10 cellular contexts compared by ENCODE assay signal in genomic region chr2:98917031-98917459, GRCh38. TPM values are rescaled to one million over a fixed set of nuclear protein-coding genes. Genes with fewer than 3 reads are reported as not detected.
DNase-seq lines count a peak whose midpoint lies in the region; ATAC-seq and TF ChIP-seq lines count a peak whose summit lies in the region.
"Had no signal": no experiment of that assay in that cellular context is flagged by ENCODE, and none has a peak within 500 bp of the region (broad histone marks: within the 10 kb centered on the region; RNA-seq: fewer than 3 reads in every experiment).

No MANE protein-coding gene starts in this region.

- no peak overlapping the region for H3K14ac ChIP-seq in IMR-90 (replicated peaks; ENCODE audit: low read depth, low read length)

- no peak overlapping the region for H2BK15ac ChIP-seq in IMR-90 (ENCODE audit: low read depth, low read length)
- H2BK15ac ChIP-seq in mesendoderm (replicated peaks; ENCODE audit: low read depth), result no peak overlapping the region

- intact Hi-C loops in IMR-90 (cut with micrococcal nuclease), result no loop called here
- intact Hi-C loops in naive thymus-derived CD4-positive, alpha-beta T cell (cut with micrococcal nuclease), result no loop called here

- DNase-seq in AG10803 (ENCODE audit: low read depth) (peak; percentile 86), IMR-90 (peak; percentile 84), choroid plexus epithelial cell (ENCODE audit: low read depth) (peak; percentile 67), mesendoderm (peak; percentile 23)
- no peak for DNase-seq in naive thymus-derived CD4-positive, alpha-beta T cell
- no peak for DNase-seq in activated T-cell treated with anti-CD3 and anti-CD28 coated beads, Interleukin-2, amount 50 U/mL, for 48 hours
- DNase-seq: activated T-cell treated with anti-CD3 and anti-CD28 coated beads, Interleukin-2, amount 50 U/mL, for 24 hours had no signal

- H3K9me3 Mint-ChIP-seq in naive thymus-derived CD4-positive, alpha-beta T cell, result no peaks in the 10 kb centered on the region
- H3K9me3 Mint-ChIP-seq: activated T-cell treated with anti-CD3 and anti-CD28 coated beads, Interleukin-2, amount 50 U/mL, for 24 hours; endodermal cell had no signal

- peaks cover 9 to 51% (median 24%) of the 10 kb centered on the region in 5 donors for H3K27me3 Mint-ChIP-seq in naive thymus-derived CD4-positive, alpha-beta T cell

- no peak overlapping the region for H2AK9ac ChIP-seq in IMR-90 (replicated peaks; ENCODE audit: low read depth, low read length, poor library complexity)

- POLR2A ChIA-PET in IMR-90 (lab: Charles Lee; ENCODE audit: unreplicated experiment), result no interaction called here
- POLR2A ChIA-PET in naive thymus-derived CD4-positive, alpha-beta T cell (lab: Charles Lee), result no interaction called here

- peak overlapping the region in 1 of 9 donors; percentile 54 for H3K27ac Mint-ChIP-seq in naive thymus-derived CD4-positive, alpha-beta T cell
- H3K27ac Mint-ChIP-seq: activated T-cell treated with anti-CD3 and anti-CD28 coated beads, Interleukin-2, amount 50 U/mL, for 24 hours; endodermal cell had no signal

- no TSS peak for BruUV-seq in IMR-90 (replicated peaks; lab: Mats Ljungman, UMichigan)

- H3K9ac ChIP-seq in IMR-90 (ENCODE audit: low read depth, low read length), result no peak overlapping the region
- H3K9ac ChIP-seq in mesendoderm (ENCODE audit: low read length), result no peak overlapping the region

- H3K4ac ChIP-seq in IMR-90 (ENCODE audit: low read depth, low read length) (no peak overlapping the region), mesendoderm (ENCODE audit: low read depth, low read length) (no peak overlapping the region)

- no peak overlapping the region for H2BK20ac ChIP-seq in IMR-90 (ENCODE audit: low read depth, low read length)

- H2AK5ac ChIP-seq in IMR-90 (ENCODE audit: low read depth, low read length) (no peak overlapping the region), mesendoderm (ENCODE audit: low read length) (no peak overlapping the region)

- H3K4me1 Mint-ChIP-seq in naive thymus-derived CD4-positive, alpha-beta T cell, result peaks cover 0 to 11% (median 6%) of the 10 kb centered on the region in 7 donors
- H3K4me1 Mint-ChIP-seq: endodermal cell had no signal

- H3K23ac ChIP-seq in IMR-90 (ENCODE audit: low read depth, low read length) (no peak overlapping the region), mesendoderm (ENCODE audit: low read length) (no peak overlapping the region)

- TF ChIP-seq CTCF in AG10803 (conservative IDR thresholded peaks at IDR 0.05; ENCODE audit: low read length) (no peak), IMR-90 (conservative IDR thresholded peaks at IDR 0.05; ENCODE audit: low read depth, low read length) (no peak), choroid plexus epithelial cell (conservative IDR thresholded peaks at IDR 0.05; ENCODE audit: low read depth, low read length) (no peak)

- H3K4me1 ChIP-seq in IMR-90 (ENCODE audit: control insufficient read depth, insufficient read depth, low read length) (peaks cover 3% of the 10 kb centered on the region; the same call in 1 of the 2 replicates), mesendoderm (ENCODE audit: control insufficient read depth, low read depth, low read length) (no peaks in the 10 kb centered on the region)
- no peaks in the 10 kb centered on the region for H3K4me1 ChIP-seq in naive thymus-derived CD4-positive, alpha-beta T cell (ENCODE audit: control insufficient read depth in 2 of 2, insufficient read depth in 2 of 2, low read length in 2 of 2)

- H3K36me3 ChIP-seq in IMR-90 (ENCODE audit: control insufficient read depth, insufficient read depth, low read length) (no peaks in the 10 kb centered on the region), mesendoderm (ENCODE audit: control insufficient read depth, insufficient read depth, low read length) (no peaks in the 10 kb centered on the region)
- H3K36me3 ChIP-seq in naive thymus-derived CD4-positive, alpha-beta T cell (ENCODE audit: control insufficient read depth in 2 of 3, insufficient read depth in 3 of 3, low read length in 3 of 3), result no peaks in the 10 kb centered on the region

- no peak overlapping the region for H4K8ac ChIP-seq in IMR-90 (ENCODE audit: low read depth in 2 of 2, low read length in 2 of 2)
- H4K8ac ChIP-seq in mesendoderm (ENCODE audit: low read depth, low read length), result no peak overlapping the region

- ATAC-seq in IMR-90 (ENCODE audit: low read depth) (peak; percentile 62), GM18867 (IDR thresholded peaks at IDR 0.05; ENCODE audit: unreplicated experiment) (no peak), GM18861 (IDR thresholded peaks at IDR 0.05; ENCODE audit: unreplicated experiment) (no peak)
- ATAC-seq in naive thymus-derived CD4-positive, alpha-beta T cell, result no peak

- in situ Hi-C loops in IMR-90 (cut with MboI; ENCODE audit: low sequenced_read_pairs), result no loop called here

- no peaks in the 10 kb centered on the region for H3K36me3 Mint-ChIP-seq in naive thymus-derived CD4-positive, alpha-beta T cell

- no peak overlapping the region for H4K91ac ChIP-seq in IMR-90 (ENCODE audit: insufficient read depth, low read depth, low read length)

- peaks cover 6% of the 10 kb centered on the region for H3K27me3 ChIP-seq in IMR-90 (ENCODE audit: control insufficient read depth, insufficient read depth, low read length)
- H3K27me3 ChIP-seq in mesendoderm (ENCODE audit: insufficient read depth, low read length, poor library complexity), result no peaks in the 10 kb centered on the region
- peaks cover 0 to 5% of the 10 kb centered on the region in 2 donors for H3K27me3 ChIP-seq in naive thymus-derived CD4-positive, alpha-beta T cell (ENCODE audit: control insufficient read depth in 2 of 2, insufficient read depth in 2 of 2, low read length in 2 of 2)

- H2BK5ac ChIP-seq in IMR-90 (ENCODE audit: low read depth, low read length, poor library complexity, severe bottlenecking) (no peak overlapping the region), mesendoderm (ENCODE audit: low read length) (no peak overlapping the region)

- no peaks in the 10 kb centered on the region for H3K9me1 ChIP-seq in IMR-90 (ENCODE audit: insufficient read depth, low read length)

- no peaks in the 10 kb centered on the region for H3K9me3 ChIP-seq in IMR-90 (ENCODE audit: control insufficient read depth, insufficient read depth, low read length)
- no peaks in the 10 kb centered on the region for H3K9me3 ChIP-seq in naive thymus-derived CD4-positive, alpha-beta T cell (ENCODE audit: control insufficient read depth in 2 of 3, low read length in 3 of 3)

- H3K4me3 Mint-ChIP-seq in naive thymus-derived CD4-positive, alpha-beta T cell, result no peak overlapping the region
- H3K4me3 Mint-ChIP-seq: activated T-cell treated with anti-CD3 and anti-CD28 coated beads, Interleukin-2, amount 50 U/mL, for 24 hours; endodermal cell had no signal

- H3K18ac ChIP-seq in IMR-90 (ENCODE audit: low read depth, low read length) (no peak overlapping the region), mesendoderm (ENCODE audit: low read length) (no peak overlapping the region)

- H3K79me2 ChIP-seq in mesendoderm (ENCODE audit: control insufficient read depth, insufficient read depth, low read length), result no peaks in the 10 kb centered on the region

- no peaks in the 10 kb centered on the region for H4K20me1 ChIP-seq in IMR-90 (ENCODE audit: insufficient read depth, low read length)

- no peak overlapping the region for H3K27ac ChIP-seq in IMR-90 (ENCODE audit: insufficient read depth, low read length)
- H3K27ac ChIP-seq in mesendoderm (ENCODE audit: low read depth, low read length), result no peak overlapping the region
- H3K27ac ChIP-seq in naive thymus-derived CD4-positive, alpha-beta T cell (ENCODE audit: low read depth, low read length), result no peak overlapping the region

- H3K79me1 ChIP-seq in IMR-90 (ENCODE audit: low read depth in 1 of 2, low read length in 2 of 2), result no peaks in the 10 kb centered on the region
- no peaks in the 10 kb centered on the region for H3K79me1 ChIP-seq in mesendoderm (ENCODE audit: low read length)

- no peak overlapping the region for H3K4me2 ChIP-seq in IMR-90 (ENCODE audit: low read depth, low read length)
- no peak overlapping the region for H3K4me2 ChIP-seq in mesendoderm (ENCODE audit: low read length)

- H3K56ac ChIP-seq in IMR-90 (ENCODE audit: extremely low read depth, insufficient read depth, low read length) (no peak overlapping the region), mesendoderm (ENCODE audit: low read length) (no peak overlapping the region)

- no peak for TF ChIP-seq RAD21 in IMR-90 (IDR thresholded peaks at IDR 0.05; ENCODE audit: low read length)

- TF ChIP-seq POLR2A in IMR-90 (IDR thresholded peaks at IDR 0.05; ENCODE audit: low read depth, low read length), result no peak

- CTCF ChIA-PET in IMR-90 (lab: Yijun Ruan, JAX), result no interaction called here
- CTCF ChIA-PET in naive thymus-derived CD4-positive, alpha-beta T cell (lab: Charles Lee), result no interaction called here

- 28% methylated on average over 2 of the region's 4 CpGs; no CpG with 5 or more reads in 1 of the 2 experiments for WGBS in IMR-90 (ENCODE audit: extremely low coverage in 2 of 2, insufficient read length in 1 of 2), 2 experiments
- no CpG with 5 or more reads among the region's 4 CpGs for WGBS in mesendoderm (ENCODE audit: extremely low coverage, insufficient coverage, low lambda C conversion rate)

- no peak overlapping the region for H2BK120ac ChIP-seq in IMR-90 (ENCODE audit: low read depth, low read length)
- H2BK120ac ChIP-seq in mesendoderm (ENCODE audit: low read depth, low read length), result no peak overlapping the region

- H2AFZ ChIP-seq in IMR-90 (replicated peaks; ENCODE audit: low read length, poor library complexity), result peak overlapping the region; percentile 26

- dilution Hi-C loops in IMR-90 (cut with HindIII; ENCODE audit: low sequenced_read_pairs, unreplicated experiment), result no loop called here

- H3K4me3 ChIP-seq in AG10803 (ENCODE audit: low read length), result no peak overlapping the region
- no peak overlapping the region for H3K4me3 ChIP-seq in IMR-90 (ENCODE audit: insufficient read depth, low read depth, low read length)
- no peak overlapping the region for H3K4me3 ChIP-seq in choroid plexus epithelial cell (ENCODE audit: low read depth, low read length)
- H3K4me3 ChIP-seq in mesendoderm (ENCODE audit: low read length), result no peak overlapping the region
- H3K4me3 ChIP-seq in naive thymus-derived CD4-positive, alpha-beta T cell (ENCODE audit: low read length), result no peak overlapping the region

- H4K5ac ChIP-seq in IMR-90 (ENCODE audit: low read depth, low read length) (no peak overlapping the region), mesendoderm (ENCODE audit: low read length) (no peak overlapping the region)

TF ChIP-seq in IMR-90, 13 proteins besides CTCF, POLR2A, EP300 and RAD21 (continues in another document):
- TF ChIP-seq FOS (IDR thresholded peaks at IDR 0.05; ENCODE audit: low read depth, low read length) (peak; percentile 52; the same call in 1 of the 2 replicates), BHLHE40 (IDR thresholded peaks at IDR 0.05; ENCODE audit: low read depth, low read length) (no peak)

RNA-seq across cellular contexts. Expression of gene CRACDL, which starts 19.0 kb away (rescaled TPM):
- total RNA-seq in IMR-90 (2012; rRNA removed), result not detected in 2 replicates
- polyA plus RNA-seq in IMR-90 (2012; rRNA removed), result not detected in 2 replicates
- polyA plus RNA-seq in IMR-90 (2012; cell fraction: cytosol; rRNA removed), result not detected in 2 replicates
- not detected in 2 replicates for polyA plus RNA-seq in IMR-90 (2012; cell fraction: nucleus; rRNA removed; ENCODE audit: low replicate concordance)
- 0.10 TPM for polyA plus RNA-seq in mesendoderm (2013, experiment 1 of 2)
- 0.17 TPM for polyA plus RNA-seq in mesendoderm (2013, experiment 2 of 2)
- total RNA-seq in naive thymus-derived CD4-positive, alpha-beta T cell, result 1 to 10 TPM in 2 of 5 experiments, under 1 TPM in 3; 0.46 to 1.9 (median 0.79) TPM
- polyA plus RNA-seq in naive thymus-derived CD4-positive, alpha-beta T cell, result under 1 TPM; 0.45 to 0.51 TPM

Comparison
In these comparisons a context has a peak if more than half of its experiments do, and no peak if none do; other contexts are left out.
1. DNase-seq: peak in AG10803 (single experiment), IMR-90 (single experiment), choroid plexus epithelial cell (single experiment) and mesendoderm (single experiment); none in naive thymus-derived CD4-positive, alpha-beta T cell (0 of 9) and activated T-cell treated with anti-CD3 and anti-CD28 coated beads, Interleukin-2, amount 50 U/mL, for 48 hours (0 of 2).